In genomic region chr13:49112782-49113525, GRCh38 we compare ENCODE assay signal across 11 cellular contexts.
DNase-seq lines count a peak whose midpoint lies in the region; ATAC-seq, FAIRE-seq and TF ChIP-seq lines count a peak whose summit lies in the region.
"Had no signal": no experiment of that assay in that cellular context is flagged by ENCODE, and none has a peak within 500 bp of the region (broad histone marks: within the 10 kb centered on the region; RNA-seq: fewer than 3 reads in every experiment).

No MANE protein-coding gene starts in this region.

- no peak overlapping the region for H3K14ac ChIP-seq in H1 (ENCODE audit: insufficient read length)

- H3K27me3 Mint-ChIP-seq in Caco-2 (ENCODE audit: insufficient read depth, unreplicated experiment): no peaks in the 10 kb centered on the region
- no peaks in the 10 kb centered on the region for H3K27me3 Mint-ChIP-seq in naive thymus-derived CD4-positive, alpha-beta T cell

- no peak overlapping the region for H2AFZ ChIP-seq in H1 (ENCODE audit: low read length)

- intact Hi-C loops in Caco-2 (cut with micrococcal nuclease; ENCODE audit: unreplicated experiment): loop anchor here (5.0 to 10.0 kb wide), 2 partner anchors 136 to 492 kb away; partner anchors contain the start of gene FNDC3A
- intact Hi-C loops in naive thymus-derived CD4-positive, alpha-beta T cell (cut with micrococcal nuclease): loop anchor here (2.0 to 10.0 kb wide), 7 partner anchors 32 to 1108 kb away; partner anchors contain the start of genes KPNA3 (in 2 of the 2), PHF11 (in 2 of the 2), CAB39L (in 1 of the 2) and CDADC1 (in 1 of the 2)

- no TSS peak for BruUV-seq in Caco-2 (replicated peaks; lab: Mats Ljungman, UMichigan)

- H3K79me1 ChIP-seq in H1 (ENCODE audit: low read depth, low read length): no peaks in the 10 kb centered on the region

- peaks cover 0 to 53% of the 10 kb centered on the region in 2 experiments; a peak in 2 of 4 replicates for H3K79me2 ChIP-seq in H1 (ENCODE audit: control insufficient read depth in 1 of 2, insufficient read depth in 2 of 2, low read length in 2 of 2)

- H3K23ac ChIP-seq in H1 (ENCODE audit: insufficient read length): no peak overlapping the region

- no peak for DNase-seq in Caco-2
- peak; percentile 33 for DNase-seq in MV-4-11 (lab: John Stamatoyannopoulos, UW)
- DNase-seq in H1 (ENCODE audit: low read depth in 1 of 2, low spot score in 2 of 2): peak in 1 of 2 experiments; percentile 9
- DNase-seq in naive thymus-derived CD4-positive, alpha-beta T cell: no peak
- no peak for DNase-seq in GDM1 (lab: John Stamatoyannopoulos, UW)
- no peak for DNase-seq in C1 segment of cervical spinal cord (lab: John Stamatoyannopoulos, UW)
- no peak for DNase-seq in NCI-H187 (lab: John Stamatoyannopoulos, UW)
- DNase-seq: activated CD4-positive, alpha-beta T cell treated with anti-CD3 and anti-CD28 coated beads, Interleukin-2, amount 50 U/mL, for 1 hour; NCI-H526; occipital lobe had no signal

- peak overlapping the region in 2 of 4 experiments; percentile 20 to 70; a peak in 3 of 7 replicates for H3K9ac ChIP-seq in H1 (replicated peaks in 1 of 4; ENCODE audit: extremely low read depth in 1 of 4, low read depth in 3 of 4, low read length in 3 of 4)

- peak overlapping the region; percentile 29 for H4K91ac ChIP-seq in H1 (replicated peaks; ENCODE audit: insufficient read length, low read length)

- peak overlapping the region; percentile 85; the same call in 1 of the 2 replicates for H3K18ac ChIP-seq in H1 (ENCODE audit: extremely low read depth, low read length)

- H3K27ac Mint-ChIP-seq in Caco-2 (ENCODE audit: unreplicated experiment): peak overlapping the region; percentile 1
- peak overlapping the region; percentile 6 to 81 (median 48) for H3K27ac Mint-ChIP-seq in naive thymus-derived CD4-positive, alpha-beta T cell

- peak overlapping the region; percentile 36 for H2BK120ac ChIP-seq in H1 (replicated peaks; ENCODE audit: low read depth, low read length)

- no peaks in the 10 kb centered on the region for H4K20me1 ChIP-seq in H1 (replicated peaks in 1 of 2; ENCODE audit: control insufficient read depth in 1 of 2, insufficient read depth in 2 of 2, low read length in 2 of 2)

- H2BK20ac ChIP-seq in H1 (ENCODE audit: low read length): no peak overlapping the region

- POLR2A ChIA-PET in Caco-2 (lab: Charles Lee): no interaction called here
- POLR2A ChIA-PET in H1 (lab: Charles Lee; ENCODE audit: partially characterized antibody): interaction anchor here (0.6 to 1.7 kb wide), 5 partner anchors 11 to 330 kb away, joined by 3 to 5 read pairs (median 3); partner anchors contain the start of gene FNDC3A
- POLR2A ChIA-PET in naive thymus-derived CD4-positive, alpha-beta T cell (lab: Charles Lee): interaction anchor here (1.0 to 1.8 kb wide), 3 partner anchors 14 to 877 kb away, joined by 3 to 4 read pairs (median 3); no protein-coding TSS in a partner anchor

- 0 out of 2 replicates have a peak overlapping the region, but pooled peaks have one; percentile 56 for H3K27ac ChIP-seq in H1 (ENCODE audit: low read depth, low read length)
- H3K27ac ChIP-seq in naive thymus-derived CD4-positive, alpha-beta T cell (ENCODE audit: low read depth, low read length): no peak overlapping the region

- peak overlapping the region; percentile 24 for H3K56ac ChIP-seq in H1 (replicated peaks; ENCODE audit: insufficient read length, low read depth, low read length)

- H3K27me3 ChIP-seq in Caco-2 (replicated peaks; ENCODE audit: control insufficient read depth, insufficient read depth, low read length) (no peaks in the 10 kb centered on the region), H1 (replicated peaks in 1 of 4; ENCODE audit: control insufficient read depth in 3 of 4, extremely low read depth in 1 of 4, insufficient read depth in 3 of 4, low read length in 3 of 4) (no peaks in the 10 kb centered on the region)
- no peaks in the 10 kb centered on the region for H3K27me3 ChIP-seq in naive thymus-derived CD4-positive, alpha-beta T cell (ENCODE audit: control insufficient read depth in 2 of 2, insufficient read depth in 2 of 2, low read length in 2 of 2)

- 8% methylated on average over 4 of the region's 5 CpGs; no CpG with 5 or more reads in 1 of the 2 experiments for WGBS in H1 (ENCODE audit: extremely low coverage in 1 of 2, insufficient coverage in 1 of 2, insufficient read length in 1 of 2, insufficient replicate concordance in 2 of 2, low coverage in 1 of 2, low lambda C conversion rate in 2 of 2, missing lambda C conversion rate in 1 of 2), 2 experiments

- TF ChIP-seq CTCF in Caco-2 (IDR thresholded peaks at IDR 0.05; ENCODE audit: insufficient read depth in 1 of 2, low read depth in 1 of 2, low read length in 1 of 2, severe bottlenecking in 1 of 2, unreplicated experiment in 1 of 2) (no peak), H1 (IDR thresholded peaks at IDR 0.05; ENCODE audit: control extremely low read depth in 1 of 3, insufficient read depth in 1 of 3, low read depth in 1 of 3, low read length in 3 of 3) (no peak)

- H4K5ac ChIP-seq in H1 (ENCODE audit: insufficient read length, low read depth, low read length): peak overlapping the region; percentile 50

- peaks cover 17% of the 10 kb centered on the region for H3K36me3 Mint-ChIP-seq in Caco-2 (ENCODE audit: insufficient read depth, unreplicated experiment)
- peaks cover 0 to 24% (median 22%) of the 10 kb centered on the region in 5 donors for H3K36me3 Mint-ChIP-seq in naive thymus-derived CD4-positive, alpha-beta T cell

- no peak for FAIRE-seq in H1 (lab: Jason Lieb, UNC)

- H3K4me1 ChIP-seq in Caco-2 (peaks cover 23% of the 10 kb centered on the region), H1 (replicated peaks in 1 of 4; ENCODE audit: control insufficient read depth in 3 of 4, insufficient read depth in 4 of 4, low read length in 3 of 4) (peaks cover 0 to 2% (median 0%) of the 10 kb centered on the region in 4 experiments; a peak in 2 of 7 replicates)
- H3K4me1 ChIP-seq in naive thymus-derived CD4-positive, alpha-beta T cell (ENCODE audit: control insufficient read depth in 2 of 2, insufficient read depth in 2 of 2, low read length in 2 of 2): peaks cover 11 to 25% of the 10 kb centered on the region in 2 donors

- peak overlapping the region; percentile 6 for H3K4ac ChIP-seq in H1 (replicated peaks; ENCODE audit: insufficient read length, low read depth, low read length)

- TF ChIP-seq RAD21 in H1 (IDR thresholded peaks at IDR 0.05 in 1 of 2, conservative IDR thresholded peaks at IDR 0.05 in 1 of 2; ENCODE audit: low read depth in 2 of 2, low read length in 2 of 2): no peak; a peak in 1 of 4 replicates

- no peaks in the 10 kb centered on the region; the same call in 1 of the 2 replicates for H3K36me3 ChIP-seq in Caco-2 (ENCODE audit: control insufficient read depth, insufficient read depth, low read length)
- H3K36me3 ChIP-seq in H1 (ENCODE audit: control insufficient read depth in 2 of 4, insufficient read depth in 4 of 4, low read length in 3 of 4): peaks cover 0 to 16% (median 6%) of the 10 kb centered on the region in 4 experiments; a peak in 3 of 8 replicates
- H3K36me3 ChIP-seq in naive thymus-derived CD4-positive, alpha-beta T cell (ENCODE audit: control insufficient read depth in 2 of 3, insufficient read depth in 3 of 3, low read length in 3 of 3): peaks cover 5 to 17% (median 17%) of the 10 kb centered on the region in 3 experiments

- peak overlapping the region; percentile 75; the same call in 1 of the 2 replicates for H2BK5ac ChIP-seq in H1 (ENCODE audit: low read depth, low read length)

- no peak overlapping the region for H2BK15ac ChIP-seq in H1 (ENCODE audit: low read length)

- no peak for TF ChIP-seq EP300 in H1 (IDR thresholded peaks at IDR 0.05; ENCODE audit: borderline replicate concordance in 1 of 2, low read depth in 2 of 2, low read length in 2 of 2)

- H3K9me3 Mint-ChIP-seq in Caco-2 (ENCODE audit: unreplicated experiment): no peaks in the 10 kb centered on the region
- H3K9me3 Mint-ChIP-seq in naive thymus-derived CD4-positive, alpha-beta T cell: peaks cover 0 to 2% (median 0%) of the 10 kb centered on the region in 11 donors

- no peaks in the 10 kb centered on the region for H3K9me3 ChIP-seq in Caco-2
- no peaks in the 10 kb centered on the region for H3K9me3 ChIP-seq in H1 (ENCODE audit: insufficient read depth in 2 of 2, low read depth in 1 of 2, low read length in 1 of 2)
- H3K9me3 ChIP-seq in naive thymus-derived CD4-positive, alpha-beta T cell (ENCODE audit: control insufficient read depth in 2 of 3, low read length in 3 of 3): no peaks in the 10 kb centered on the region

- no peak for ATAC-seq in naive thymus-derived CD4-positive, alpha-beta T cell
- ATAC-seq in HG03442 (IDR thresholded peaks at IDR 0.05; ENCODE audit: unreplicated experiment): no peak

- CTCF ChIA-PET in Caco-2 (lab: Charles Lee) (no interaction called here), H1 (lab: Charles Lee; ENCODE audit: partially characterized antibody) (interaction anchor here (0.6 to 1.0 kb wide), 2 partner anchors 168 to 521 kb away, joined by 3 read pairs; no protein-coding TSS in a partner anchor)
- CTCF ChIA-PET in naive thymus-derived CD4-positive, alpha-beta T cell (lab: Charles Lee): interaction anchor here (0.5 to 0.6 kb wide), 2 partner anchors 13 to 778 kb away, joined by 3 to 5 read pairs; no protein-coding TSS in a partner anchor

- no peak overlapping the region for H3K4me3 Mint-ChIP-seq in Caco-2 (ENCODE audit: unreplicated experiment)
- peak overlapping the region; percentile 35 to 67 (median 59) for H3K4me3 Mint-ChIP-seq in naive thymus-derived CD4-positive, alpha-beta T cell

- peaks cover 26% of the 10 kb centered on the region for H3K4me1 Mint-ChIP-seq in Caco-2 (ENCODE audit: low read depth, unreplicated experiment)
- H3K4me1 Mint-ChIP-seq in naive thymus-derived CD4-positive, alpha-beta T cell: peaks cover 16 to 60% (median 42%) of the 10 kb centered on the region in 7 donors

- H2AK5ac ChIP-seq in H1 (ENCODE audit: low read depth, low read length): no peak overlapping the region

- H3K4me3 ChIP-seq in Caco-2 (ENCODE audit: low read depth, low read length): no peak overlapping the region
- H3K4me3 ChIP-seq in H1 (ENCODE audit: extremely low read depth in 1 of 4, insufficient read depth in 2 of 4, low read depth in 3 of 4, low read length in 4 of 4): peak overlapping the region; percentile 33 to 59 (median 36); a peak in 6 of 8 replicates
- H3K4me3 ChIP-seq in naive thymus-derived CD4-positive, alpha-beta T cell (ENCODE audit: low read length): no peak overlapping the region

- H4K8ac ChIP-seq in H1 (ENCODE audit: extremely low read depth, insufficient read depth, low read length): no peak overlapping the region

- no peak for TF ChIP-seq POLR2A in H1 (IDR thresholded peaks at IDR 0.05; ENCODE audit: control extremely low read depth in 1 of 2, low read depth in 2 of 2, low read length in 2 of 2)

- peak overlapping the region; percentile 75 for H2BK12ac ChIP-seq in H1 (ENCODE audit: low read depth, low read length)

- H3K23me2 ChIP-seq in H1 (ENCODE audit: low read depth, low read length): peaks cover 5% of the 10 kb centered on the region; the same call in 1 of the 2 replicates

- peak overlapping the region; percentile 69 to 90 for H3K4me2 ChIP-seq in H1 (ENCODE audit: insufficient read depth in 1 of 2, low read depth in 2 of 2, low read length in 2 of 2)

TF ChIP-seq in H1, 55 proteins besides CTCF, POLR2A, EP300 and RAD21 (continues in another document):
- peak; percentile 7; the same call in 1 of the 2 replicates for TF ChIP-seq YY1 (IDR thresholded peaks at IDR 0.05; ENCODE audit: low read depth, low read length)
- 0 out of 2 replicates have a peak, but pooled peaks have one; percentile 34 for TF ChIP-seq TAF1 (IDR thresholded peaks at IDR 0.05; ENCODE audit: low read depth, low read length)

Comparison
In these comparisons a context has a peak if more than half of its experiments do, and no peak if none do; other contexts are left out.
1. H3K4me3 ChIP-seq: peak in H1 (4 of 4); none in Caco-2 (single experiment) and naive thymus-derived CD4-positive, alpha-beta T cell (single experiment).